16 cellular contexts compared by ENCODE assay signal in the genomic region with DNA sequence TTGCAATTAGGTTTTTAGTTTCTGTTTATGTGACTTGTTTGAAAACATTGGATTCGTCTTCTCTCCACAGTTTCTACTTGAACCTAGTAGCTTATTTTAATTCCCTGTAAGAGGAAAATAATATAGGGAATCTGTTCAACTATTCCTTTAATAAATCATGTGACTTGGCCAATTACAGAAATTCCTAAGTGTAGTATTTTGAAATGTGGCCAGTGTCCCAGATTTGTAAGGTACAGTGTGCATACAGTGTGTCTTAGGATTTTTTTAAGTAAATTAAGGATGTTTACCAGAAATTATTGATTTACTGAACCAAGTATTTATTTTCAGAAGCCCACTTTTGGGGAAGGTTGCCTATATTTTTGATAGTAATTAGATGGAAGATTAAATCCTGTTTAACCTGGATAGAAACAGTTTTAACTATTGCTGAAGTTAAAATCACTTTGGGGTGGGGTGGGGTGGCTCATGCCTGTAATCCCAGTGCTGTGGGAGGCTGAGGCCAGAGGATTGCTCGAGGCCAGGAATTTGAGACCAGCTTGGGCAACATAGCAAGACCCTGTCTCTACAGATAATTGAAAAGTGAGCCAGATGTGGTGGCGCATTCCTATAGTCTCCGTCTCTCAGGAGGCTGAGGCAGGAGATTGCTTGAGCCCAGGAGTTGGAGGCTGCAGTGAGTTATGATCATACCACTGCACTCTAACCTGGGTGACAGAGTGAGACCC. TPM values are rescaled to one million over a fixed set of nuclear protein-coding genes. Genes with fewer than 3 reads are reported as not detected.
DNase-seq lines count a peak whose midpoint lies in the region; ATAC-seq, FAIRE-seq and TF ChIP-seq lines count a peak whose summit lies in the region.
"Had no signal": no experiment of that assay in that cellular context is flagged by ENCODE, and none has a peak within 500 bp of the region (broad histone marks: within the 10 kb centered on the region; RNA-seq: fewer than 3 reads in every experiment).

No MANE protein-coding gene starts in this region.

- no TSS peak for BruUV-seq in HepG2 (replicated peaks; lab: Mats Ljungman, UMichigan)

- peaks cover 10% of the 10 kb centered on the region for H3K79me2 ChIP-seq in HepG2 (ENCODE audit: insufficient read depth, low read length)

- no peak overlapping the region for H3K9ac ChIP-seq in HepG2 (ENCODE audit: insufficient read depth, low read depth, low read length)
- H3K9ac ChIP-seq: KMS-11 had no signal

- H3K9me3 ChIP-seq in HepG2 (ENCODE audit: low read length) (no peaks in the 10 kb centered on the region), right lobe of liver (no peaks in the 10 kb centered on the region), T-helper 17 cell (ENCODE audit: control insufficient read depth, low read length, poor library complexity, severe bottlenecking) (no peaks in the 10 kb centered on the region), gastrocnemius medialis (no peaks in the 10 kb centered on the region)
- H3K9me3 ChIP-seq: BE2C had no signal

- H3K27me3 Mint-ChIP-seq in T-helper 17 cell, result no peaks in the 10 kb centered on the region

- FAIRE-seq in HepG2 (lab: Jason Lieb, UNC), result no peak
- FAIRE-seq: H1 had no signal

- CTCF ChIA-PET in HepG2 (lab: Yijun Ruan, JAX; ENCODE audit: low intra/inter-chr PET ratio, low total read pairs), result no interaction called here

- no peak overlapping the region for H3K4me3 ChIP-seq in HepG2 (replicated peaks in 1 of 3; ENCODE audit: insufficient read depth in 1 of 3, low read depth in 2 of 3, low read length in 3 of 3)
- no peak overlapping the region for H3K4me3 ChIP-seq in right lobe of liver
- H3K4me3 ChIP-seq in fibroblast of the aortic adventitia (ENCODE audit: low read depth, low read length), result no peak overlapping the region
- no peak overlapping the region for H3K4me3 ChIP-seq in gastrocnemius medialis
- H3K4me3 ChIP-seq: MG63 had no signal

- no peak for TF ChIP-seq CTCF in HepG2 (CRISPR knock-in tag; IDR thresholded peaks at IDR 0.05)
- TF ChIP-seq CTCF in right lobe of liver (IDR thresholded peaks at IDR 0.05), result no peak
- TF ChIP-seq CTCF in fibroblast of the aortic adventitia (IDR thresholded peaks at IDR 0.05; ENCODE audit: insufficient read depth, low read length), result no peak
- no peak for TF ChIP-seq CTCF in gastrocnemius medialis (IDR thresholded peaks at IDR 0.05 in 4 of 5, conservative IDR thresholded peaks at IDR 0.05 in 1 of 5)

- H3K4me1 ChIP-seq in HepG2 (ENCODE audit: insufficient read depth, low read length) (no peaks in the 10 kb centered on the region), right lobe of liver (no peaks in the 10 kb centered on the region), gastrocnemius medialis (peaks cover 27 to 38% of the 10 kb centered on the region in 2 donors)
- H3K4me1 ChIP-seq: BE2C had no signal

- no peak for TF ChIP-seq RAD21 in HepG2 (CRISPR knock-in tag; IDR thresholded peaks at IDR 0.05)

- in situ Hi-C loops in HepG2 (cut with HindIII; ENCODE audit: extremely low pct_ligation_motif_present, low pct_unique_long_range_greater_than_20kb), result no loop called here
- in situ Hi-C loops in gastrocnemius medialis (cut with MboI; ENCODE audit: low sequenced_read_pairs in 4 of 4), result no loop called here

- intact Hi-C loops in HepG2 (cut with micrococcal nuclease; ENCODE audit: unreplicated experiment) (no loop called here), right lobe of liver (cut with DNase I) (no loop called here), gastrocnemius medialis (cut with DNase I; ENCODE audit: low total_unique reads) (no loop called here)

- DNase-seq in HepG2 (ENCODE audit: low spot score) (no peak), right lobe of liver (no peak), T-helper 17 cell (no peak), fibroblast of the aortic adventitia (ENCODE audit: low read depth) (peak; percentile 46), gastrocnemius medialis (no peak)
- DNase-seq in stimulated activated CD4-positive, alpha-beta T cell treated with anti-CD3 and anti-CD28 coated beads, Interleukin-2, amount 100 ng/mL, for 48 hours, result no peak
- DNase-seq: BE2C, MG63, NCI-H1092 treated with DMSO at 0.1 percent for 48 hours, NCI-H1694, NCI-H345, NCI-H526 treated with DMSO at 0.1 percent for 48 hours, RPMI8226 had no signal

- H3K27ac ChIP-seq in HepG2 (ENCODE audit: extremely low read length, insufficient read depth, low read length) (no peak overlapping the region), right lobe of liver (no peak overlapping the region), gastrocnemius medialis (no peak overlapping the region)
- H3K27ac ChIP-seq: KMS-11 had no signal

- WGBS in HepG2 (ENCODE audit: low lambda C conversion rate), result 96% methylated on average over 4 of the region's 4 CpGs
- 94% methylated on average over 3 of the region's 4 CpGs for WGBS in right lobe of liver (ENCODE audit: insufficient coverage, low coverage, low lambda C conversion rate, missing lambda C conversion rate)

- TF ChIP-seq POLR2A in HepG2 (IDR thresholded peaks at IDR 0.05; ENCODE audit: insufficient read depth in 1 of 2, low read depth in 2 of 2, low read length in 2 of 2) (no peak), right lobe of liver (IDR thresholded peaks at IDR 0.05) (no peak), gastrocnemius medialis (IDR thresholded peaks at IDR 0.05) (no peak)

- peaks cover 12 to 78% of the 10 kb centered on the region in 2 experiments for H3K36me3 ChIP-seq in HepG2 (replicated peaks in 1 of 2; ENCODE audit: control insufficient read depth in 1 of 2, insufficient read depth in 2 of 2, low read length in 2 of 2)
- H3K36me3 ChIP-seq in right lobe of liver, result peaks cover 6 to 43% (median 7%) of the 10 kb centered on the region in 4 donors
- H3K36me3 ChIP-seq in gastrocnemius medialis, result peaks cover 3 to 9% of the 10 kb centered on the region in 2 donors

- H3K27me3 ChIP-seq in HepG2 (ENCODE audit: control insufficient read depth in 1 of 2, insufficient read depth in 2 of 2, low read length in 2 of 2), result no peaks in the 10 kb centered on the region; a peak in 1 of 5 replicates
- H3K27me3 ChIP-seq in right lobe of liver, result no peaks in the 10 kb centered on the region
- no peaks in the 10 kb centered on the region for H3K27me3 ChIP-seq in gastrocnemius medialis
- H3K27me3 ChIP-seq: BE2C, MG63 had no signal

- H3K4me2 ChIP-seq in HepG2 (ENCODE audit: low read depth, low read length), result no peak overlapping the region
- H3K4me2 ChIP-seq: KMS-11 had no signal

- no peak for TF ChIP-seq EP300 in HepG2 (IDR thresholded peaks at IDR 0.05; ENCODE audit: low read depth in 2 of 2, low read length in 2 of 2)
- no peak for TF ChIP-seq EP300 in HepG2 (CRISPR knock-in tag; IDR thresholded peaks at IDR 0.05; ENCODE audit: borderline replicate concordance)

- POLR2A ChIA-PET in HepG2 (lab: Yijun Ruan, JAX), result no interaction called here

- ATAC-seq in HepG2 (no peak), right lobe of liver (no peak), T-helper 17 cell (no peak), gastrocnemius medialis (no peak), GM18511 (IDR thresholded peaks at IDR 0.05; ENCODE audit: unreplicated experiment) (no peak)

- no peak overlapping the region for H2AFZ ChIP-seq in HepG2 (ENCODE audit: low read length)

- H3K27ac Mint-ChIP-seq in T-helper 17 cell, result peak overlapping the region; percentile 49

- no peak overlapping the region for H3K4me3 Mint-ChIP-seq in T-helper 17 cell

- H3K4me1 Mint-ChIP-seq in T-helper 17 cell, result peaks cover 11% of the 10 kb centered on the region

- H3K36me3 Mint-ChIP-seq in T-helper 17 cell (ENCODE audit: low read depth), result peaks cover 5% of the 10 kb centered on the region

- peaks cover 7% of the 10 kb centered on the region; the same call in 1 of the 2 replicates for H4K20me1 ChIP-seq in HepG2 (ENCODE audit: insufficient read depth, low read length)

RNA-seq across cellular contexts. Expression of gene G3BP1, which starts 36.9 kb away (rescaled TPM):
- 320 and 517 TPM in 2 replicates for total RNA-seq in HepG2 (2016; rRNA removed; fragmentation: Illumina TruSeq; extraction: Trizol)
- 41.5 and 44.3 TPM in 2 replicates for total RNA-seq in HepG2 (2016; cell fraction: cytosol; rRNA removed; fragmentation: Illumina TruSeq; extraction: Trizol; ENCODE audit: low read depth)
- 318 and 499 TPM in 2 replicates for total RNA-seq in HepG2 (2016; cell fraction: insoluble cytoplasmic fraction; rRNA removed; fragmentation: Illumina TruSeq; extraction: Trizol)
- 78.5 and 90.0 TPM in 2 replicates for total RNA-seq in HepG2 (2016; cell fraction: membrane; rRNA removed; fragmentation: Illumina TruSeq; extraction: Trizol)
- total RNA-seq in HepG2 (2016; cell fraction: nucleus; rRNA removed; fragmentation: Illumina TruSeq; extraction: Trizol), result 169 and 180 TPM in 2 replicates
- 36.7 and 36.8 TPM in 2 replicates for polyA plus RNA-seq in HepG2 (2011; rRNA removed)
- polyA plus RNA-seq in HepG2 (2011; cell fraction: cytosol; rRNA removed), result 19.1 and 29.1 TPM in 2 replicates
- 21.7 and 24.8 TPM in 2 replicates for polyA plus RNA-seq in HepG2 (2011; cell fraction: nucleus; rRNA removed)
- 69.1 and 93.9 TPM in 2 replicates for polyA plus RNA-seq in HepG2 (2012)
- polyA plus RNA-seq in HepG2 (2016; cell fraction: cytosol; fragmentation: Illumina TruSeq; extraction: Trizol; ENCODE audit: low read depth), result 10.9 and 11.4 TPM in 2 replicates
- 267 and 318 TPM in 2 replicates for polyA plus RNA-seq in HepG2 (2016; cell fraction: insoluble cytoplasmic fraction; fragmentation: Illumina TruSeq; extraction: Trizol; ENCODE audit: low read depth)
- 32.9 and 35.3 TPM in 2 replicates for polyA plus RNA-seq in HepG2 (2016; cell fraction: membrane; fragmentation: Illumina TruSeq; extraction: Trizol; ENCODE audit: low read depth)
- 110 and 112 TPM in 2 replicates for polyA plus RNA-seq in HepG2 (2016; cell fraction: nucleus; fragmentation: Illumina TruSeq; extraction: Trizol; ENCODE audit: insufficient read depth, low read depth)
- 119 and 313 TPM in 2 replicates for polyA minus RNA-seq in HepG2 (2011; rRNA and poly(A)+ RNA removed; ENCODE audit: low replicate concordance)
- 75.4 and 95.6 TPM in 2 replicates for polyA minus RNA-seq in HepG2 (2011; cell fraction: cytosol; rRNA and poly(A)+ RNA removed)
- polyA minus RNA-seq in HepG2 (2011; cell fraction: nucleus; rRNA and poly(A)+ RNA removed), result 143 and 162 TPM in 2 replicates
- 100 to 1,000 TPM in 2 of 6 experiments, 10 to 100 TPM in 4; 63.9 to 107 (median 94.5) TPM for total RNA-seq in right lobe of liver
- total RNA-seq in T-helper 17 cell, result 100 to 1,000 TPM; 115 to 117 TPM
- 161 and 239 TPM in 2 replicates for total RNA-seq in fibroblast of the aortic adventitia (ENCODE audit: low replicate concordance)
- 100 to 1,000 TPM in 3 of 4 donors, 10 to 100 TPM in 1; 80.5 to 114 (median 108) TPM for total RNA-seq in gastrocnemius medialis

RNA-seq across cellular contexts. Expression of gene ATOX1, which starts 50.2 kb away (rescaled TPM):
- total RNA-seq in HepG2 (2016; rRNA removed; fragmentation: Illumina TruSeq; extraction: Trizol), result 124 and 146 TPM in 2 replicates
- 55.4 and 83.7 TPM in 2 replicates for total RNA-seq in HepG2 (2016; cell fraction: cytosol; rRNA removed; fragmentation: Illumina TruSeq; extraction: Trizol; ENCODE audit: low read depth)
- 123 and 144 TPM in 2 replicates for total RNA-seq in HepG2 (2016; cell fraction: insoluble cytoplasmic fraction; rRNA removed; fragmentation: Illumina TruSeq; extraction: Trizol)
- 93.5 and 124 TPM in 2 replicates for total RNA-seq in HepG2 (2016; cell fraction: membrane; rRNA removed; fragmentation: Illumina TruSeq; extraction: Trizol)
- 49.1 and 52.7 TPM in 2 replicates for total RNA-seq in HepG2 (2016; cell fraction: nucleus; rRNA removed; fragmentation: Illumina TruSeq; extraction: Trizol)
- 62.4 and 62.5 TPM in 2 replicates for polyA plus RNA-seq in HepG2 (2011; rRNA removed)
- 113 and 180 TPM in 2 replicates for polyA plus RNA-seq in HepG2 (2011; cell fraction: cytosol; rRNA removed)
- 35.5 and 39.6 TPM in 2 replicates for polyA plus RNA-seq in HepG2 (2011; cell fraction: nucleus; rRNA removed)
- 92.4 and 93.3 TPM in 2 replicates for polyA plus RNA-seq in HepG2 (2012)
- 97.4 and 143 TPM in 2 replicates for polyA plus RNA-seq in HepG2 (2016; cell fraction: cytosol; fragmentation: Illumina TruSeq; extraction: Trizol; ENCODE audit: low read depth)
- polyA plus RNA-seq in HepG2 (2016; cell fraction: insoluble cytoplasmic fraction; fragmentation: Illumina TruSeq; extraction: Trizol; ENCODE audit: low read depth), result 209 and 219 TPM in 2 replicates
- 131 and 173 TPM in 2 replicates for polyA plus RNA-seq in HepG2 (2016; cell fraction: membrane; fragmentation: Illumina TruSeq; extraction: Trizol; ENCODE audit: low read depth)
- polyA plus RNA-seq in HepG2 (2016; cell fraction: nucleus; fragmentation: Illumina TruSeq; extraction: Trizol; ENCODE audit: insufficient read depth, low read depth), result 113 and 116 TPM in 2 replicates
- polyA minus RNA-seq in HepG2 (2011; rRNA and poly(A)+ RNA removed; ENCODE audit: low replicate concordance), result 66.0 and 83.2 TPM in 2 replicates
- 18.4 and 25.2 TPM in 2 replicates for polyA minus RNA-seq in HepG2 (2011; cell fraction: cytosol; rRNA and poly(A)+ RNA removed)
- polyA minus RNA-seq in HepG2 (2011; cell fraction: nucleus; rRNA and poly(A)+ RNA removed), result 18.3 and 24.2 TPM in 2 replicates
- total RNA-seq in right lobe of liver, result 100 to 1,000 TPM in 3 of 6 experiments, 10 to 100 TPM in 3; 83.1 to 177 (median 96.7) TPM
- total RNA-seq in T-helper 17 cell, result 10 to 100 TPM; 24.3 to 26.1 TPM
- total RNA-seq in fibroblast of the aortic adventitia (ENCODE audit: low replicate concordance), result 28.6 and 66.6 TPM in 2 replicates
- total RNA-seq in gastrocnemius medialis, result 10 to 100 TPM; 31.4 to 71.6 (median 55.3) TPM
